Comparison of ENCODE assay signal across 23 cellular contexts in the genomic region with DNA sequence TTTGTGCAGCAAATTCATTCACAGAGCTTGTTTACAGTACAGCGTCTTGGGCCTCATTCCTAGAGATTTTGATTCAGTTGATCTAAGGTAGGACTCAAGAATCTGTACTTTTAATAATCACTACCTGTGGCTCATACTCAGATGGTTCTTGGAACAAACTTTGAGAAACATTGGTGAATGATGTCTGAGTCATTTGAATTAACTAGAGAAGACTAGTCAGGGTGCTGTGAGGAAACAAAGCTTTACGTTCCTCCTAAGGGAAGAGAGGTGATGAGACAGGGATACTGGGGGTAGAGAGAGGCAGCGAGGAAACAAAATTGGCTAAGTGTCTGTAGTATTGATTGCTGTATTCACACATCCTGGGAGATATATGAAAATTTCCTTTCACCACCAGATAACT.
"Had no signal": no experiment of that assay in that cellular context is flagged by ENCODE, and none has a peak within 500 bp of the region (broad histone marks: within the 10 kb centered on the region; RNA-seq: fewer than 3 reads in every experiment).

No MANE protein-coding gene starts in this region.

- H3K27ac ChIP-seq: heart right ventricle, left lung, lower lobe of right lung, thoracic aorta, uterus had no signal

- ATAC-seq: activated CD8-positive, alpha-beta T cell treated with anti-CD3 and anti-CD28 coated beads for 36 hours; activated naive CD8-positive, alpha-beta T cell treated with anti-CD3 and anti-CD28 coated beads, Interleukin-2, amount 50 U/mL, for 24 hours; heart right ventricle; left lung; lower lobe of right lung; natural killer cell treated with Interleukin-12 subunit alpha and Interleukin-12 subunit beta and Interleukin-15 and Interleukin-18, amount 100 ng/mL, for 72 hours; right cardiac atrium; WTC11 had no signal

- DNase-seq: activated CD4-positive, alpha-beta T cell treated with anti-CD3 and anti-CD28 coated beads for 1 hour; activated CD4-positive, alpha-beta T cell treated with anti-CD3 and anti-CD28 coated beads, Interleukin-2, amount 10 ng/mL, durations not matched to agents 7 days and 5 days; activated CD8-positive, alpha-beta T cell treated with anti-CD3 and anti-CD28 coated beads for 36 hours; activated naive CD8-positive, alpha-beta T cell treated with anti-CD3 and anti-CD28 coated beads, Interleukin-2, amount 50 U/mL, for 24 hours; activated T-cell treated with anti-CD3 and anti-CD28 coated beads, Interleukin-2, amount 50 U/mL, for 48 hours; cerebellar nuclear complex; dorsolateral prefrontal cortex; effector memory CD4-positive, alpha-beta T cell; foreskin fibroblast; heart right ventricle; left lung; lower lobe of right lung; mesendoderm; posterior cingulate gyrus; right cardiac atrium; stimulated activated CD4-positive, alpha-beta T cell treated with anti-CD3 and anti-CD28 coated beads, Interleukin-15, amount 100 ng/mL, for 24 hours; stimulated activated CD4-positive, alpha-beta T cell treated with anti-CD3 and anti-CD28 coated beads, Interleukin-2, amount 100 ng/mL, for 24 hours; stimulated activated naive CD4-positive, alpha-beta T cell; T-helper 2 cell; uterus had no signal
